In genomic region chr22:48635031-48635430, GRCh38 we compare ENCODE assay signal across 19 cellular contexts.
"Had no signal": no experiment of that assay in that cellular context is flagged by ENCODE, and none has a peak within 500 bp of the region (broad histone marks: within the 10 kb centered on the region; RNA-seq: fewer than 3 reads in every experiment).

No MANE protein-coding gene starts in this region.

- H3K9ac ChIP-seq: parathyroid adenoma had no signal

- H3K9me3 ChIP-seq: neutrophil, right lobe of liver, suprapubic skin, transverse colon, upper lobe of right lung, uterus had no signal

- H3K4me2 ChIP-seq: smooth muscle cell had no signal

- H3K36me3 ChIP-seq: neutrophil, right lobe of liver, suprapubic skin, transverse colon, upper lobe of right lung, uterus had no signal

- H2AFZ ChIP-seq: parathyroid adenoma had no signal

- FAIRE-seq: frontal cortex had no signal

- H3K4me1 ChIP-seq: parathyroid adenoma, upper lobe of right lung, uterus had no signal

- DNase-seq: cortex of kidney; effector CD4-positive, alpha-beta T cell; immature natural killer cell; islet precursor cell; kidney glomerular epithelial cell; left ventricle myocardium superior; natural killer cell; stimulated activated CD4-positive, alpha-beta T cell treated with anti-CD3 and anti-CD28 coated beads, Interleukin-2, amount 100 ng/mL, for 24 hours; stimulated activated naive B cell treated with anti-CD40 and anti-IgM and Interleukin-4, amounts not matched to agents 10 μg/mL and 1 μg/mL and 100 μg/mL, for 72 hours; upper lobe of right lung; uterus had no signal

- H3K27me3 ChIP-seq: neutrophil, right lobe of liver, transverse colon, upper lobe of right lung, uterus had no signal

- ATAC-seq: left ventricle myocardium superior; natural killer cell; stimulated activated naive B cell treated with anti-CD40 and anti-IgM and Interleukin-4, amounts not matched to agents 10 μg/mL and 1 μg/mL and 100 μg/mL, for 72 hours had no signal

- H3K4me3 ChIP-seq: lung, right lobe of liver, smooth muscle cell, suprapubic skin, transverse colon, upper lobe of right lung, uterus had no signal

- H3K27ac ChIP-seq: neutrophil, parathyroid adenoma, suprapubic skin, transverse colon, upper lobe of right lung, uterus had no signal

- H3K79me2 ChIP-seq: parathyroid adenoma had no signal
